ENCODE assay signal across 8 cellular contexts in the genomic region with DNA sequence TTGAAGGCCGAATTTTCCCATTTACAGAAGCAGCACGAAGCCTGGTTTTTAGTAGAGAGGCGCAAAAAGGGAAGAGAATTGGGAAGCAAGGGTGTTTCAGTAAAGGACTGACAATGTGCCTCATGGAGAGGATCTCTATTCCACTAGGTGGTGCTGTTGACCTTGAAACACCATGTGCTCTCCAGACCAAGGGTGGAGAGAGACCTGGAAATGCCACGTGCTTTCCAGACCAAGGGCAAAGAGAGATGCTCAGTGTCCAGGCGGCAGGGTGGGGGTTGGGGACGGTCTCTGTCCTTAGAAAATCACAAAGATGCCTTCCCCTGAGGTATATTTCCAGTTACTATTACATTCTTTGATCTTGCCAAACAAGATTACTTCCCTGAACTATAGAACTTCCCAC.
DNase-seq lines count a peak whose midpoint lies in the region; ATAC-seq and TF ChIP-seq lines count a peak whose summit lies in the region.

No MANE protein-coding gene starts in this region.

- TF ChIP-seq CTCF in tibial artery (IDR thresholded peaks at IDR 0.05) (peak; percentile 44 to 53), suprapubic skin (IDR thresholded peaks at IDR 0.05) (peak in 1 of 2 donors; percentile 49)

- H3K9me3 ChIP-seq in tibial artery = peaks cover 0 to 18% (median 16%) of the 10 kb centered on the region in 3 donors
- peaks cover 8% of the 10 kb centered on the region for H3K9me3 ChIP-seq in suprapubic skin

- peak; percentile 87 for DNase-seq in DMS53 (lab: John Stamatoyannopoulos, UW)
- peak; percentile 18 for DNase-seq in SW480 (ENCODE audit: low spot score)
- no peak for DNase-seq in left cardiac atrium
- no peak for DNase-seq in tibial artery
- no peak for DNase-seq in suprapubic skin (ENCODE audit: low spot score in 2 of 2)

- no peaks in the 10 kb centered on the region for H3K27me3 ChIP-seq in tibial artery
- no peaks in the 10 kb centered on the region for H3K27me3 ChIP-seq in suprapubic skin

- H3K27ac ChIP-seq in tibial artery (no peak overlapping the region), suprapubic skin (no peak overlapping the region)

- no peak for TF ChIP-seq EP300 in Ishikawa (IDR thresholded peaks at IDR 0.05; ENCODE audit: borderline replicate concordance)
- no peak for TF ChIP-seq EP300 in suprapubic skin (IDR thresholded peaks at IDR 0.05)

- no peaks in the 10 kb centered on the region for H3K36me3 ChIP-seq in tibial artery
- H3K36me3 ChIP-seq in suprapubic skin = no peaks in the 10 kb centered on the region

- H3K4me1 ChIP-seq in tibial artery = no peaks in the 10 kb centered on the region
- H3K4me1 ChIP-seq in suprapubic skin = no peaks in the 10 kb centered on the region

- TF ChIP-seq POLR2A in suprapubic skin (IDR thresholded peaks at IDR 0.05) = no peak

- TF ChIP-seq RAD21 in Ishikawa (IDR thresholded peaks at IDR 0.05; ENCODE audit: low read depth) = peak; percentile 91

- 71% methylated on average over 6 of the region's 6 CpGs for WGBS in suprapubic skin

- H3K4me3 ChIP-seq in tibial artery (no peak overlapping the region), suprapubic skin (no peak overlapping the region)

- ATAC-seq in left cardiac atrium (peak; percentile 38 to 76), GM21723 (IDR thresholded peaks at IDR 0.05; ENCODE audit: unreplicated experiment) (no peak), HG02678 (IDR thresholded peaks at IDR 0.05; ENCODE audit: unreplicated experiment) (no peak)

- intact Hi-C loops in left cardiac atrium (cut with DNase I) (no loop called here), tibial artery (cut with DNase I; ENCODE audit: low total_unique reads) (no loop called here)

TF ChIP-seq in Ishikawa, 13 proteins besides CTCF, POLR2A, EP300 and RAD21:
- TF ChIP-seq TAF1 (IDR thresholded peaks at IDR 0.05; ENCODE audit: low read depth) (no peak), CEBPB (IDR thresholded peaks at IDR 0.05) (no peak), NFIC (IDR thresholded peaks at IDR 0.05) (no peak), YY1 (IDR thresholded peaks at IDR 0.05; ENCODE audit: low read depth) (no peak), TCF12 (IDR thresholded peaks at IDR 0.05; ENCODE audit: low read depth) (no peak)
- TF ChIP-seq, protein P1, sequence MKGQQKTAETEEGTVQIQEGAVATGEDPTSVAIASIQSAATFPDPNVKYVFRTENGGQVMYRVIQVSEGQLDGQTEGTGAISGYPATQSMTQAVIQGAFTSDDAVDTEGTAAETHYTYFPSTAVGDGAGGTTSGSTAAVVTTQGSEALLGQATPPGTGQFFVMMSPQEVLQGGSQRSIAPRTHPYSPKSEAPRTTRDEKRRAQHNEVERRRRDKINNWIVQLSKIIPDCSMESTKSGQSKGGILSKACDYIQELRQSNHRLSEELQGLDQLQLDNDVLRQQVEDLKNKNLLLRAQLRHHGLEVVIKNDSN (IDR thresholded peaks at IDR 0.05) = peak; percentile 40; the same call in 1 of the 2 replicates
- TF ChIP-seq, protein P2, sequence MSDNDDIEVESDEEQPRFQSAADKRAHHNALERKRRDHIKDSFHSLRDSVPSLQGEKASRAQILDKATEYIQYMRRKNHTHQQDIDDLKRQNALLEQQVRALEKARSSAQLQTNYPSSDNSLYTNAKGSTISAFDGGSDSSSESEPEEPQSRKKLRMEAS (IDR thresholded peaks at IDR 0.05) = peak; percentile 89
- TF ChIP-seq, protein P3, sequence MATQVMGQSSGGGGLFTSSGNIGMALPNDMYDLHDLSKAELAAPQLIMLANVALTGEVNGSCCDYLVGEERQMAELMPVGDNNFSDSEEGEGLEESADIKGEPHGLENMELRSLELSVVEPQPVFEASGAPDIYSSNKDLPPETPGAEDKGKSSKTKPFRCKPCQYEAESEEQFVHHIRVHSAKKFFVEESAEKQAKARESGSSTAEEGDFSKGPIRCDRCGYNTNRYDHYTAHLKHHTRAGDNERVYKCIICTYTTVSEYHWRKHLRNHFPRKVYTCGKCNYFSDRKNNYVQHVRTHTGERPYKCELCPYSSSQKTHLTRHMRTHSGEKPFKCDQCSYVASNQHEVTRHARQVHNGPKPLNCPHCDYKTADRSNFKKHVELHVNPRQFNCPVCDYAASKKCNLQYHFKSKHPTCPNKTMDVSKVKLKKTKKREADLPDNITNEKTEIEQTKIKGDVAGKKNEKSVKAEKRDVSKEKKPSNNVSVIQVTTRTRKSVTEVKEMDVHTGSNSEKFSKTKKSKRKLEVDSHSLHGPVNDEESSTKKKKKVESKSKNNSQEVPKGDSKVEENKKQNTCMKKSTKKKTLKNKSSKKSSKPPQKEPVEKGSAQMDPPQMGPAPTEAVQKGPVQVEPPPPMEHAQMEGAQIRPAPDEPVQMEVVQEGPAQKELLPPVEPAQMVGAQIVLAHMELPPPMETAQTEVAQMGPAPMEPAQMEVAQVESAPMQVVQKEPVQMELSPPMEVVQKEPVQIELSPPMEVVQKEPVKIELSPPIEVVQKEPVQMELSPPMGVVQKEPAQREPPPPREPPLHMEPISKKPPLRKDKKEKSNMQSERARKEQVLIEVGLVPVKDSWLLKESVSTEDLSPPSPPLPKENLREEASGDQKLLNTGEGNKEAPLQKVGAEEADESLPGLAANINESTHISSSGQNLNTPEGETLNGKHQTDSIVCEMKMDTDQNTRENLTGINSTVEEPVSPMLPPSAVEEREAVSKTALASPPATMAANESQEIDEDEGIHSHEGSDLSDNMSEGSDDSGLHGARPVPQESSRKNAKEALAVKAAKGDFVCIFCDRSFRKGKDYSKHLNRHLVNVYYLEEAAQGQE (IDR thresholded peaks at IDR 0.05; ENCODE audit: low read depth) = no peak

Comparison
In these comparisons a context has a peak if more than half of its experiments do, and no peak if none do; other contexts are left out.
1. DNase-seq: peak in DMS53 (single experiment) and SW480 (single experiment); none in left cardiac atrium (single experiment), tibial artery (0 of 2) and suprapubic skin (0 of 2).
2. ATAC-seq: peak in left cardiac atrium (2 of 2); none in GM21723 (single experiment) and HG02678 (single experiment).